22 cellular contexts compared by ENCODE assay signal in the genomic region with DNA sequence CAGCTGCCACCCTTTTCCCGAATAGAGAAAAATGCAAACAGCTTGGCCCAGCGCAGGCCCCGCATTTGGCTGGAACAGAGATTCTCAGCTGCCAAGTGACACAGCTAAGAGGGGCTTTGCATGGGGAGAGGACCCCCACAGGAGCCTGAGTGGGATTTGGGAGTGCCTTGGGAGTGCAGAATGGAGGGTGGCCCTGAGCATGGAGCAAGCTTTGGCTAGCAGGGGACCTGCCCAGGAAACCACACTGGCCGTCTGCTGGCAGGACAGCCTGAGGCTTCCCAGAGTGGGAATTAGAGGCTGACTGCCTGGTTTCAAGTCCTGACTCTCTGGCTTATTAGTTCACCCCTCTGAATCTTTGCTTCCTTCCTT. TPM values are rescaled to one million over a fixed set of nuclear protein-coding genes. Genes with fewer than 3 reads are reported as not detected.
DNase-seq lines count a peak whose midpoint lies in the region; ATAC-seq and TF ChIP-seq lines count a peak whose summit lies in the region.
"Had no signal": no experiment of that assay in that cellular context is flagged by ENCODE, and none has a peak within 500 bp of the region (broad histone marks: within the 10 kb centered on the region; RNA-seq: fewer than 3 reads in every experiment).

No MANE protein-coding gene starts in this region.

- H3K4me3 Mint-ChIP-seq in activated CD8-positive, alpha-beta memory T cell treated with anti-CD3 and anti-CD28 coated beads, Interleukin-2, amount 10 ng/mL, durations not matched to agents 7 days and 5 days, result no peak overlapping the region
- no peak overlapping the region for H3K4me3 Mint-ChIP-seq in type B pancreatic cell
- H3K4me3 Mint-ChIP-seq in stimulated activated naive B cell treated with anti-CD40 and anti-IgM and Interleukin-4, amounts not matched to agents 10 μg/mL and 1 μg/mL and 100 μg/mL, for 72 hours, result no peak overlapping the region
- H3K4me3 Mint-ChIP-seq: activated CD4-positive, alpha-beta T cell treated with anti-CD3 and anti-CD28 coated beads, Interleukin-2, amount 10 ng/mL, durations not matched to agents 24 days and 14 days; activated naive CD4-positive, alpha-beta T cell treated with anti-CD3 and anti-CD28 coated beads, Interleukin-2, amount 50 U/mL, for 24 hours; HFFc6; nephron progenitor cell had no signal

- H3K9me3 Mint-ChIP-seq in activated CD8-positive, alpha-beta memory T cell treated with anti-CD3 and anti-CD28 coated beads, Interleukin-2, amount 10 ng/mL, durations not matched to agents 7 days and 5 days (ENCODE audit: low read depth), result no peaks in the 10 kb centered on the region
- no peaks in the 10 kb centered on the region for H3K9me3 Mint-ChIP-seq in type B pancreatic cell
- H3K9me3 Mint-ChIP-seq in stimulated activated naive B cell treated with anti-CD40 and anti-IgM and Interleukin-4, amounts not matched to agents 10 μg/mL and 1 μg/mL and 100 μg/mL, for 72 hours, result no peaks in the 10 kb centered on the region
- H3K9me3 Mint-ChIP-seq: activated CD4-positive, alpha-beta T cell treated with anti-CD3 and anti-CD28 coated beads, Interleukin-2, amount 10 ng/mL, durations not matched to agents 24 days and 14 days; activated naive CD4-positive, alpha-beta T cell treated with anti-CD3 and anti-CD28 coated beads, Interleukin-2, amount 50 U/mL, for 24 hours; HFFc6; nephron progenitor cell had no signal

- DNase-seq in activated CD8-positive, alpha-beta memory T cell treated with anti-CD3 and anti-CD28 coated beads, Interleukin-2, amount 50 U/mL, for 48 hours, result peak; percentile 22
- DNase-seq in activated CD8-positive, alpha-beta memory T cell treated with anti-CD3 and anti-CD28 coated beads, Interleukin-2, amount 10 ng/mL, durations not matched to agents 7 days and 5 days, result no peak
- DNase-seq in left ventricle myocardium superior (no peak), posterior cingulate gyrus (peak in 7 of 10 donors; percentile 21 to 88 (median 55)), type B pancreatic cell (ENCODE audit: extremely low spot score, unreplicated experiment) (peak; percentile 61), NCI-H1092 treated with DMSO at 0.1 percent for 48 hours (lab: John Stamatoyannopoulos, UW) (no peak), NCI-H2107 treated with DMSO at 0.1 percent for 48 hours (lab: John Stamatoyannopoulos, UW; ENCODE audit: unreplicated experiment) (no peak)
- DNase-seq in stimulated activated naive B cell treated with anti-CD40 and anti-IgM and Interleukin-4, amounts not matched to agents 10 μg/mL and 1 μg/mL and 100 μg/mL, for 72 hours, result no peak
- DNase-seq: 8988T; activated CD4-positive, alpha-beta T cell treated with anti-CD3 and anti-CD28 coated beads, Interleukin-2, amount 10 ng/mL, durations not matched to agents 24 days and 14 days; activated T-cell treated with anti-CD3 and anti-CD28 coated beads for 4 hours; DMS153; foreskin fibroblast; HFFc6; MM.1S; NCI-H187 treated with DMSO at 0.1 percent for 48 hours; NCI-H510A; nephron progenitor cell; stimulated activated CD4-positive, alpha-beta T cell treated with anti-CD3 and anti-CD28 coated beads, Interleukin-4, amount 100 ng/mL, for 1 hour had no signal

- CTCF ChIA-PET in activated CD8-positive, alpha-beta memory T cell treated with anti-CD3 and anti-CD28 coated beads, Interleukin-2, amount 10 ng/mL, durations not matched to agents 7 days and 5 days (lab: Charles Lee), result no interaction called here

- no peaks in the 10 kb centered on the region for H3K27me3 Mint-ChIP-seq in activated CD8-positive, alpha-beta memory T cell treated with anti-CD3 and anti-CD28 coated beads, Interleukin-2, amount 10 ng/mL, durations not matched to agents 7 days and 5 days
- H3K27me3 Mint-ChIP-seq in type B pancreatic cell, result no peaks in the 10 kb centered on the region
- no peaks in the 10 kb centered on the region for H3K27me3 Mint-ChIP-seq in stimulated activated naive B cell treated with anti-CD40 and anti-IgM and Interleukin-4, amounts not matched to agents 10 μg/mL and 1 μg/mL and 100 μg/mL, for 72 hours
- H3K27me3 Mint-ChIP-seq: activated CD4-positive, alpha-beta T cell treated with anti-CD3 and anti-CD28 coated beads, Interleukin-2, amount 10 ng/mL, durations not matched to agents 24 days and 14 days; activated naive CD4-positive, alpha-beta T cell treated with anti-CD3 and anti-CD28 coated beads, Interleukin-2, amount 50 U/mL, for 24 hours had no signal

- no peaks in the 10 kb centered on the region for H3K4me1 Mint-ChIP-seq in activated CD8-positive, alpha-beta memory T cell treated with anti-CD3 and anti-CD28 coated beads, Interleukin-2, amount 10 ng/mL, durations not matched to agents 7 days and 5 days
- peaks cover 35% of the 10 kb centered on the region for H3K4me1 Mint-ChIP-seq in type B pancreatic cell (ENCODE audit: unreplicated experiment)
- H3K4me1 Mint-ChIP-seq in stimulated activated naive B cell treated with anti-CD40 and anti-IgM and Interleukin-4, amounts not matched to agents 10 μg/mL and 1 μg/mL and 100 μg/mL, for 72 hours, result no peaks in the 10 kb centered on the region

- ATAC-seq in activated CD8-positive, alpha-beta memory T cell treated with anti-CD3 and anti-CD28 coated beads, Interleukin-2, amount 10 ng/mL, durations not matched to agents 7 days and 5 days, result no peak
- ATAC-seq in left ventricle myocardium superior, result peak; percentile 35
- no peak for ATAC-seq in stimulated activated naive B cell treated with anti-CD40 and anti-IgM and Interleukin-4, amounts not matched to agents 10 μg/mL and 1 μg/mL and 100 μg/mL, for 72 hours (replicated peaks)

- no peak overlapping the region for H3K27ac Mint-ChIP-seq in activated CD8-positive, alpha-beta memory T cell treated with anti-CD3 and anti-CD28 coated beads, Interleukin-2, amount 10 ng/mL, durations not matched to agents 7 days and 5 days
- no peak overlapping the region for H3K27ac Mint-ChIP-seq in type B pancreatic cell
- H3K27ac Mint-ChIP-seq in stimulated activated naive B cell treated with anti-CD40 and anti-IgM and Interleukin-4, amounts not matched to agents 10 μg/mL and 1 μg/mL and 100 μg/mL, for 72 hours, result no peak overlapping the region
- H3K27ac Mint-ChIP-seq: activated CD4-positive, alpha-beta T cell treated with anti-CD3 and anti-CD28 coated beads, Interleukin-2, amount 10 ng/mL, durations not matched to agents 24 days and 14 days; activated naive CD4-positive, alpha-beta T cell treated with anti-CD3 and anti-CD28 coated beads, Interleukin-2, amount 50 U/mL, for 24 hours; HFFc6; nephron progenitor cell had no signal

- H3K36me3 Mint-ChIP-seq in activated CD8-positive, alpha-beta memory T cell treated with anti-CD3 and anti-CD28 coated beads, Interleukin-2, amount 10 ng/mL, durations not matched to agents 7 days and 5 days, result no peaks in the 10 kb centered on the region
- H3K36me3 Mint-ChIP-seq in type B pancreatic cell, result no peaks in the 10 kb centered on the region
- H3K36me3 Mint-ChIP-seq in stimulated activated naive B cell treated with anti-CD40 and anti-IgM and Interleukin-4, amounts not matched to agents 10 μg/mL and 1 μg/mL and 100 μg/mL, for 72 hours, result no peaks in the 10 kb centered on the region
- H3K36me3 Mint-ChIP-seq: activated naive CD4-positive, alpha-beta T cell treated with anti-CD3 and anti-CD28 coated beads, Interleukin-2, amount 50 U/mL, for 24 hours had no signal

- no peak for TF ChIP-seq CTCF in type B pancreatic cell (conservative IDR thresholded peaks at IDR 0.05)

- intact Hi-C loops in left ventricle myocardium superior (cut with micrococcal nuclease), result no loop called here
- intact Hi-C loops in posterior cingulate gyrus (cut with DNase I), result loop anchor here (10.0 kb wide), 1 partner anchor 129 kb away; no protein-coding TSS in a partner anchor

RNA-seq across cellular contexts. Expression of gene PCARE, which starts 8.9 kb away (rescaled TPM):
- not detected for total RNA-seq in activated CD8-positive, alpha-beta memory T cell treated with anti-CD3 and anti-CD28 coated beads, Interleukin-2, amount 10 ng/mL, durations not matched to agents 7 days and 5 days
- total RNA-seq in left ventricle myocardium superior (0.84 TPM), type B pancreatic cell (ENCODE audit: low replicate concordance) (not detected in 2 replicates)
- total RNA-seq: activated CD4-positive, alpha-beta T cell treated with anti-CD3 and anti-CD28 coated beads, Interleukin-2, amount 10 ng/mL, durations not matched to agents 24 days and 14 days; HFFc6; lung microvascular endothelial cell; ureter had no signal

RNA-seq across cellular contexts. Expression of gene CLIP4, which starts 49.8 kb away (rescaled TPM):
- total RNA-seq in activated CD8-positive, alpha-beta memory T cell treated with anti-CD3 and anti-CD28 coated beads, Interleukin-2, amount 10 ng/mL, durations not matched to agents 7 days and 5 days, result 10 to 100 TPM; 27.6 to 36.7 TPM
- 31.4 TPM for total RNA-seq in left ventricle myocardium superior
- 12.1 and 14.7 TPM in 2 replicates for total RNA-seq in type B pancreatic cell (ENCODE audit: low replicate concordance)

Comparison
In these comparisons a context has a peak if more than half of its experiments do, and no peak if none do; other contexts are left out.
1. DNase-seq: peak in activated CD8-positive, alpha-beta memory T cell treated with anti-CD3 and anti-CD28 coated beads, Interleukin-2, amount 50 U/mL, for 48 hours (single experiment), posterior cingulate gyrus (7 of 10) and type B pancreatic cell (single experiment); none in activated CD8-positive, alpha-beta memory T cell treated with anti-CD3 and anti-CD28 coated beads, Interleukin-2, amount 10 ng/mL, durations not matched to agents 7 days and 5 days (single experiment), left ventricle myocardium superior (single experiment), NCI-H1092 treated with DMSO at 0.1 percent for 48 hours (single experiment), stimulated activated naive B cell treated with anti-CD40 and anti-IgM and Interleukin-4, amounts not matched to agents 10 μg/mL and 1 μg/mL and 100 μg/mL, for 72 hours (single experiment) and NCI-H2107 treated with DMSO at 0.1 percent for 48 hours (single experiment).